ENCODE assay signal across 12 cellular contexts in the genomic region with DNA sequence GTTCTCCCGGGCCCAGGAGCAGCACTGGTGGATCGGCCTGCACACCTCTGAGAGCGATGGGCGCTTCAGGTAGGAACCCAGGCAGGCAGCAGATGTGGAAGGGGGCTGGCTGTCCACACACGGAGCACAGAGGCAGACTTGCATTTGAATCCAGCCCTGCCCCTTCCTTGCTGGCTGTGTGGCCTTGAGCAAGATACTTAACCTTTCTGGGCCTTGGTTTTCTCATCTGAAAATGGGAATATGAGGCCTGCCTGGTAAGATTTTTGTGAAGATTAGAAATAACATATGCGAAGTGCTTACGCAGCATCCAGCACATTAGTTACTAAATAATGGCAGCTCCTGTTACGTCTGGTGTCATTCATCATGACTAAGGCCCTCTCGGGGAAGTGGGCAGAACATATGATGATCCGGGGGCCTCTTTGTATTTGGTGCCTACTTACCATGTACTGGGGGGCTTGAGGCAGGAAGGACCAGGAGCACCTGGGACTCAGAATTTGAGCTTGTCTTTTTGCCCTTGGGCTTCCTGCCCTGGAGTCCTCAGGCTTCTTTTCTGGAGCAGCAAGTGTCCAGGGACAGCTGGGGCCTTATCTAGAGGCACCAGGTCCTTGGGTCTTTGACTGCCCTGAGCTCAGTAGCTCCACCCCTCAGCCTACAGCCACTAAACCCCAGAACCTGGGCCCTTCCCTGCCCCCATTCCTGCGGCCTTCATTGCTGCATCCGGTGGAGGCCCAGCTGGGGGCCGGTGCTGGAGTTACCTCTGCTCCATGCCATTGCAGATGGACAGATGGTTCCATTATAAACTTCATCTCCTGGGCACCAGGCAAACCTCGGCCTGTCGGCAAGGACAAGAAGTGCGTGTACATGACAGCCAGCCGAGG.
"Had no signal": no experiment of that assay in that cellular context is flagged by ENCODE, and none has a peak within 500 bp of the region (broad histone marks: within the 10 kb centered on the region; RNA-seq: fewer than 3 reads in every experiment).

No MANE protein-coding gene starts in this region.

- ATAC-seq: body of pancreas had no signal

- H3K36me3 ChIP-seq: left ventricle myocardium inferior, neural progenitor cell, thyroid gland had no signal

- DNase-seq: activated CD4-positive, alpha-beta T cell treated with anti-CD3 and anti-CD28 coated beads, Interleukin-2, amount 50 U/mL, for 1 hour; heart right ventricle; left ventricle myocardium inferior; mesendoderm; T-helper 2 cell; thyroid gland had no signal

- H3K27me3 ChIP-seq: body of pancreas, heart right ventricle, neural progenitor cell, thyroid gland, vagina had no signal

- H3K4me3 ChIP-seq: body of pancreas, heart right ventricle, left ventricle myocardium inferior, neural progenitor cell, thyroid gland, vagina had no signal

- H3K4me2 ChIP-seq: neural progenitor cell had no signal

- H3K9me3 ChIP-seq: body of pancreas, heart right ventricle, left ventricle myocardium inferior, thyroid gland, vagina had no signal

- FAIRE-seq: endometrium, frontal cortex, small intestine had no signal

- H3K27ac ChIP-seq: body of pancreas, heart right ventricle, left ventricle myocardium inferior, neural progenitor cell, thyroid gland, vagina had no signal

- H3K4me1 ChIP-seq: body of pancreas, heart right ventricle, left ventricle myocardium inferior, neural progenitor cell, thyroid gland had no signal

- H3K9ac ChIP-seq: neural progenitor cell had no signal

- H2AFZ ChIP-seq: neural progenitor cell had no signal
